Comparison of ENCODE assay signal across 22 cellular contexts in genomic region chr1:30895942-30896660, GRCh38. TPM values are rescaled to one million over a fixed set of nuclear protein-coding genes. Genes with fewer than 3 reads are reported as not detected.
DNase-seq lines count a peak whose midpoint lies in the region; ATAC-seq and TF ChIP-seq lines count a peak whose summit lies in the region.
"Had no signal": no experiment of that assay in that cellular context is flagged by ENCODE, and none has a peak within 500 bp of the region (broad histone marks: within the 10 kb centered on the region; RNA-seq: fewer than 3 reads in every experiment).

No MANE protein-coding gene starts in this region.

- no peak for ATAC-seq in activated CD4-positive, CD25-positive, alpha-beta regulatory T cell treated with anti-CD3 and anti-CD28 coated beads, Interleukin-2, amount 50 U/mL, for 24 hours
- no peak for ATAC-seq in left colon
- no peak for ATAC-seq in stimulated activated memory B cell treated with anti-CD40 and anti-IgM and Interleukin-4, amounts not matched to agents 10 μg/mL and 1 μg/mL and 100 μg/mL, for 72 hours
- ATAC-seq: heart left ventricle had no signal

- H3K4me3 Mint-ChIP-seq in stimulated activated memory B cell treated with anti-CD40 and anti-IgM and Interleukin-4, amounts not matched to agents 10 μg/mL and 1 μg/mL and 100 μg/mL, for 72 hours: no peak overlapping the region

- no peak overlapping the region for H3K27ac ChIP-seq in iPS-18a (ENCODE audit: low read length)
- peak overlapping the region in 3 of 4 donors; percentile 29 to 88 (median 80) for H3K27ac ChIP-seq in tibial nerve
- H3K27ac ChIP-seq: ovary, RWPE1, skin epidermis, thyroid gland had no signal

- WGBS in tibial nerve, 2 donors: 46 to 49% methylated on average over 6 of the region's 6 CpGs

- H3K27me3 ChIP-seq in adipocyte (replicated peaks; ENCODE audit: control insufficient read depth, insufficient read depth, low read length): no peaks in the 10 kb centered on the region
- no peaks in the 10 kb centered on the region for H3K27me3 ChIP-seq in iPS-18a (ENCODE audit: control insufficient read depth, insufficient read depth, low read length)
- H3K27me3 ChIP-seq in tibial nerve: no peaks in the 10 kb centered on the region
- H3K27me3 ChIP-seq: heart left ventricle, MG63, ovary, thyroid gland had no signal

- TF ChIP-seq EP300 in tibial nerve (IDR thresholded peaks at IDR 0.05): no peak

- H3K27ac Mint-ChIP-seq in stimulated activated memory B cell treated with anti-CD40 and anti-IgM and Interleukin-4, amounts not matched to agents 10 μg/mL and 1 μg/mL and 100 μg/mL, for 72 hours: no peak overlapping the region

- H3K27me3 Mint-ChIP-seq in stimulated activated memory B cell treated with anti-CD40 and anti-IgM and Interleukin-4, amounts not matched to agents 10 μg/mL and 1 μg/mL and 100 μg/mL, for 72 hours: peaks cover 62% of the 10 kb centered on the region

- H3K4me1 Mint-ChIP-seq in stimulated activated memory B cell treated with anti-CD40 and anti-IgM and Interleukin-4, amounts not matched to agents 10 μg/mL and 1 μg/mL and 100 μg/mL, for 72 hours: peaks cover 41% of the 10 kb centered on the region

- H3K4me1 ChIP-seq in adipocyte (ENCODE audit: control insufficient read depth, insufficient read depth, low read length) (peaks cover 11% of the 10 kb centered on the region), iPS-18a (ENCODE audit: control insufficient read depth, low read depth, low read length) (peaks cover 7% of the 10 kb centered on the region), tibial nerve (peaks cover 0 to 88% (median 27%) of the 10 kb centered on the region in 4 donors)

- H3K9me3 Mint-ChIP-seq in stimulated activated memory B cell treated with anti-CD40 and anti-IgM and Interleukin-4, amounts not matched to agents 10 μg/mL and 1 μg/mL and 100 μg/mL, for 72 hours: peaks cover 5% of the 10 kb centered on the region

- peak; percentile 68 for DNase-seq in NCI-H2107 treated with DMSO at 0.1 percent for 48 hours (lab: John Stamatoyannopoulos, UW; ENCODE audit: unreplicated experiment)
- DNase-seq in NCI-H2107 (lab: John Stamatoyannopoulos, UW): no peak
- DNase-seq in adipocyte (ENCODE audit: low read depth): peak; percentile 38
- no peak for DNase-seq in tibial nerve (ENCODE audit: low spot score in 2 of 2)
- no peak for DNase-seq in left colon
- DNase-seq: activated CD4-positive, CD25-positive, alpha-beta regulatory T cell; amniotic stem cell; C1 segment of cervical spinal cord; heart left ventricle; kidney; MG63; NCI-H1930; NCI-H774; ovary; stimulated activated CD4-positive, alpha-beta T cell treated with anti-CD3 and anti-CD28 coated beads, Interleukin-4, amount 100 ng/mL, for 4 hours; T-helper 1 cell; thyroid gland had no signal

- intact Hi-C loops in left colon (cut with DNase I, micrococcal nuclease): no loop called here

- no peak for TF ChIP-seq CTCF in tibial nerve (IDR thresholded peaks at IDR 0.05)

- TF ChIP-seq POLR2A in tibial nerve (IDR thresholded peaks at IDR 0.05): no peak

- H3K9ac ChIP-seq in adipocyte (ENCODE audit: low read length): no peak overlapping the region
- H3K9ac ChIP-seq in iPS-18a (ENCODE audit: low read length): peak overlapping the region; percentile 1

- no peaks in the 10 kb centered on the region for H3K36me3 ChIP-seq in adipocyte (ENCODE audit: control insufficient read depth, insufficient read depth, low read length, severe bottlenecking)
- no peaks in the 10 kb centered on the region for H3K36me3 ChIP-seq in iPS-18a (ENCODE audit: control insufficient read depth, low read depth, low read length)
- H3K36me3 ChIP-seq in tibial nerve: no peaks in the 10 kb centered on the region
- H3K36me3 ChIP-seq: heart left ventricle, MG63, ovary, thyroid gland had no signal

- no peak overlapping the region for H3K4me3 ChIP-seq in adipocyte (ENCODE audit: low read length)
- H3K4me3 ChIP-seq in iPS-18a (ENCODE audit: low read length): no peak overlapping the region
- H3K4me3 ChIP-seq in tibial nerve: no peak overlapping the region
- H3K4me3 ChIP-seq: heart left ventricle, MG63, ovary, skin epidermis, thyroid gland had no signal

- H3K9me3 ChIP-seq in adipocyte (ENCODE audit: control insufficient read depth, low read length): no peaks in the 10 kb centered on the region
- no peaks in the 10 kb centered on the region for H3K9me3 ChIP-seq in iPS-18a (ENCODE audit: control insufficient read depth, low read depth, low read length)
- no peaks in the 10 kb centered on the region for H3K9me3 ChIP-seq in tibial nerve
- H3K9me3 ChIP-seq: heart left ventricle, MG63, ovary, thyroid gland had no signal

- no peaks in the 10 kb centered on the region for H3K36me3 Mint-ChIP-seq in stimulated activated memory B cell treated with anti-CD40 and anti-IgM and Interleukin-4, amounts not matched to agents 10 μg/mL and 1 μg/mL and 100 μg/mL, for 72 hours

RNA-seq across cellular contexts. Expression of gene SDC3, which starts 12.5 kb away (rescaled TPM):
- total RNA-seq in tibial nerve: 10 to 100 TPM; 47.1 to 78.9 (median 64.2) TPM
- 10 to 100 TPM in 1 of 2 donors, 1 to 10 TPM in 1; 6.5 to 18.0 TPM for total RNA-seq in left colon

Comparison
In these comparisons a context has a peak if more than half of its experiments do, and no peak if none do; other contexts are left out.
1. DNase-seq: peak in NCI-H2107 treated with DMSO at 0.1 percent for 48 hours (single experiment) and adipocyte (single experiment); none in NCI-H2107 (single experiment), tibial nerve (0 of 2) and left colon (0 of 2).